ENCODE assay signal across 11 cellular contexts in the genomic region with DNA sequence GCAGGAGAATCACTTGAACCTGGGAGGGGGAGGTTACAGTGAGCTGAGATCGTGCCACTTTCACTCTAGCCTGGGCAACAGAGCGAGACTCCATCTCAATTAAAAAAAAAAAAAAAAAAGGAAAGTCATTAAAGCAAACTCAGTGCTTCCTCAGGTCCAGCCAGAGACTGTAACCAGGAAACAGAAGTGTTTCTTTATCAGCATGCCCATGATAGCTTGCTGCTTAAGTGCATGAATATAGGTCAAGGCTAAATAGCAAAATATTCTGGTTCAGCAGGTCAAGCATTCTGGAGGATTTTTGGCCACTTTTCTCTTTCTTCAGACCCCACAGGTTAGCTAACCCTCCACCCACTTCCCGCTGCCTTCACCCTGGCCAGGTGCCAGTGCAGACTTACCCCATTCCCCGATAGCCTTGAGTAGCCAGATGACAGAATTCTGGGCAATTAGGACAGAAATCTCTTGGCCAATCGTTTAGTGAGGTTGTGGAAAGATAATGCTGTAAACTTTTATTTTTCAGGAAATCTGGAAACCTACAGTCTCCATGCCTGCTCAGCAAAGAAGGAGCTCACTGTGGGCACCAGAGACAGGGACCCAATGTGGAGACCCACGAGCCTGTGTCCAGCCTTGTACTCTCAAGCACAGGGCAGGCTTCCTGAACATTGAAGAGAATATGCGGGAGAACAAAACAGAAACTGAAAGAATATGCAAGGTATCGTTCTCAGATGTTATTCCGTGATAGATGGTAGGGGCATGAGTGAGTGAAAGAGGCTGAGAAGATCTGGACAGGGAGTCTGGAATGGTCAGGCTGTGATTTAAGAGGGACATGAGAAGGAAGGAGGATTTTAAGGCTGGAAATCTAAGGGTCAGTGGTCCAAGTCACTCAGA. TPM values are rescaled to one million over a fixed set of nuclear protein-coding genes. Genes with fewer than 3 reads are reported as not detected.
A peak's percentile ranks its signal among the peaks of the same experiment; 100 is the strongest.
DNase-seq lines count a peak whose midpoint lies in the region; ATAC-seq and TF ChIP-seq lines count a peak whose summit lies in the region.
"Had no signal": no experiment of that assay in that cellular context is flagged by ENCODE, and none has a peak within 500 bp of the region (broad histone marks: within the 10 kb centered on the region; RNA-seq: fewer than 3 reads in every experiment).

No MANE protein-coding gene starts in this region.

- no peaks in the 10 kb centered on the region for H3K27me3 ChIP-seq in parathyroid adenoma (ENCODE audit: control insufficient read depth, insufficient read depth, low read length)
- H3K27me3 ChIP-seq in CD4-positive, alpha-beta T cell (ENCODE audit: control insufficient read depth, insufficient read depth, low read length): peaks cover 19% of the 10 kb centered on the region

- no peak overlapping the region for H3K9ac ChIP-seq in parathyroid adenoma

- no peaks in the 10 kb centered on the region for H3K9me3 Mint-ChIP-seq in activated T-helper 17 cell treated with anti-CD3 and anti-CD28 coated beads, Interleukin-2, amount 50 U/mL, for 72 hours
- no peaks in the 10 kb centered on the region for H3K9me3 Mint-ChIP-seq in CD4-positive, alpha-beta T cell

- H3K4me1 ChIP-seq in parathyroid adenoma: no peaks in the 10 kb centered on the region
- H3K4me1 ChIP-seq: heart left ventricle had no signal

- H3K9me3 ChIP-seq in parathyroid adenoma (ENCODE audit: control insufficient read depth, low read length): no peaks in the 10 kb centered on the region
- H3K9me3 ChIP-seq in CD4-positive, alpha-beta T cell (ENCODE audit: control insufficient read depth, low read length): no peaks in the 10 kb centered on the region
- H3K9me3 ChIP-seq: heart left ventricle had no signal

- H3K27ac Mint-ChIP-seq in activated T-helper 17 cell treated with anti-CD3 and anti-CD28 coated beads, Interleukin-2, amount 50 U/mL, for 72 hours: peak overlapping the region; percentile 1
- no peak overlapping the region for H3K27ac Mint-ChIP-seq in CD4-positive, alpha-beta T cell

- CTCF ChIA-PET in CD4-positive, alpha-beta T cell (lab: Charles Lee): no interaction called here

- no peak overlapping the region for H3K4me3 ChIP-seq in parathyroid adenoma (ENCODE audit: low read depth, low read length)

- peak overlapping the region; percentile 54 for H3K4me3 Mint-ChIP-seq in activated T-helper 17 cell treated with anti-CD3 and anti-CD28 coated beads, Interleukin-2, amount 50 U/mL, for 72 hours
- no peak overlapping the region for H3K4me3 Mint-ChIP-seq in CD4-positive, alpha-beta T cell

- H3K27me3 Mint-ChIP-seq in activated T-helper 17 cell treated with anti-CD3 and anti-CD28 coated beads, Interleukin-2, amount 50 U/mL, for 72 hours: peaks cover 18% of the 10 kb centered on the region
- H3K27me3 Mint-ChIP-seq in CD4-positive, alpha-beta T cell: peaks cover 36% of the 10 kb centered on the region

- POLR2A ChIA-PET in CD4-positive, alpha-beta T cell (lab: Charles Lee): no interaction called here

- peak overlapping the region; percentile 42 for H3K4me2 ChIP-seq in parathyroid adenoma (ENCODE audit: low read length)

- H3K4me1 Mint-ChIP-seq in activated T-helper 17 cell treated with anti-CD3 and anti-CD28 coated beads, Interleukin-2, amount 50 U/mL, for 72 hours: peaks cover 7% of the 10 kb centered on the region
- H3K4me1 Mint-ChIP-seq in CD4-positive, alpha-beta T cell (ENCODE audit: low read depth): no peaks in the 10 kb centered on the region

- ATAC-seq in GM18870 (IDR thresholded peaks at IDR 0.05; ENCODE audit: unreplicated experiment) (peak; percentile 93), HG02943 (IDR thresholded peaks at IDR 0.05; ENCODE audit: low read depth, unreplicated experiment) (peak; percentile 68)
- peak; percentile 59 for ATAC-seq in activated T-helper 17 cell treated with anti-CD3 and anti-CD28 coated beads, Interleukin-2, amount 50 U/mL, for 72 hours (replicated peaks)
- no peak for ATAC-seq in CD4-positive, alpha-beta T cell (ENCODE audit: poor library complexity)
- ATAC-seq: heart left ventricle had no signal

- peak overlapping the region; percentile 30 for H2AFZ ChIP-seq in parathyroid adenoma

- no peak for DNase-seq in DMS 273 treated with DMSO at 0.1 percent for 48 hours (lab: John Stamatoyannopoulos, UW)
- no peak for DNase-seq in activated effector memory CD4-positive, alpha-beta T cell treated with anti-CD3 and anti-CD28 coated beads, Interleukin-2, amount 50 U/mL, for 16 hours
- DNase-seq in CD4-positive, alpha-beta T cell: no peak
- no peak for DNase-seq in iPS-NIHi11 (ENCODE audit: low spot score)
- DNase-seq: heart left ventricle; stimulated activated CD4-positive, alpha-beta T cell treated with anti-CD3 and anti-CD28 coated beads, Interleukin-1b, Interleukin-23, amount 100 ng/mL, for 48 hours had no signal

- no peaks in the 10 kb centered on the region for H3K36me3 ChIP-seq in parathyroid adenoma (ENCODE audit: control insufficient read depth, insufficient read depth, low read length)
- H3K36me3 ChIP-seq: heart left ventricle had no signal

- H3K36me3 Mint-ChIP-seq in activated T-helper 17 cell treated with anti-CD3 and anti-CD28 coated beads, Interleukin-2, amount 50 U/mL, for 72 hours (ENCODE audit: low read depth): no peaks in the 10 kb centered on the region
- no peaks in the 10 kb centered on the region for H3K36me3 Mint-ChIP-seq in CD4-positive, alpha-beta T cell (ENCODE audit: low read depth)

- no peak for TF ChIP-seq CTCF in parathyroid adenoma (IDR thresholded peaks at IDR 0.05)
- no peak for TF ChIP-seq CTCF in CD4-positive, alpha-beta T cell (IDR thresholded peaks at IDR 0.05)

- no peak overlapping the region for H3K27ac ChIP-seq in parathyroid adenoma
- H3K27ac ChIP-seq in CD4-positive, alpha-beta T cell (ENCODE audit: low read depth, low read length): no peak overlapping the region
- H3K27ac ChIP-seq: heart left ventricle, VCaP had no signal

- no peaks in the 10 kb centered on the region for H3K79me2 ChIP-seq in parathyroid adenoma

- intact Hi-C loops in CD4-positive, alpha-beta T cell (cut with DNase I, micrococcal nuclease): no loop called here

RNA-seq across cellular contexts. Expression of a gene that starts 4.2 kb away (rescaled TPM):
- total RNA-seq in activated T-helper 17 cell treated with anti-CD3 and anti-CD28 coated beads, Interleukin-2, amount 50 U/mL, for 72 hours: under 1 TPM in 1 of 2 donors, not detected in 1; 0.28 TPM
- total RNA-seq in CD4-positive, alpha-beta T cell: not detected
